In the genomic region with DNA sequence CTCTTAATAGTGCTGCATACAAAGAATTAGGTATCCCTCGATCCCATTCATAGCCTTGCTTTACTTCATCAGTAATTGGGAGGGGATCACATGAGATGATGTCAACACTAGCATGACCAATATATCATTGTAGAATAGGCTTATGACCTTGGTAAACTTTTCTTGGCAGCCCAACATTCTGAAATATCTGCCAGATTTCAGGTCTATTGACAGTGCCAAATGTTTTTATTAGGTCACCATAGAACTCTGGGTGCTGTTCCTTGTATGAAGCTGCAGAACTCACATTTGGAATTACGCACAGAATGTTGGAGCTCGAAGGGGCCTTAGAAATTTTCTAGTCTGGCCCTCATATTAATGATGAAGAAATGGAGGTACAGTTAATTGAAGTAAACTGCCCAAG, we compare ENCODE assay signal across 19 cellular contexts.
DNase-seq lines count a peak whose midpoint lies in the region; ATAC-seq and TF ChIP-seq lines count a peak whose summit lies in the region.
"Had no signal": no experiment of that assay in that cellular context is flagged by ENCODE, and none has a peak within 500 bp of the region (broad histone marks: within the 10 kb centered on the region; RNA-seq: fewer than 3 reads in every experiment).

No MANE protein-coding gene starts in this region.

- H3K27me3 ChIP-seq in right atrium auricular region (no peaks in the 10 kb centered on the region), vagina (no peaks in the 10 kb centered on the region), lower lobe of right lung (ENCODE audit: low read depth) (no peaks in the 10 kb centered on the region)

- H3K4me3 ChIP-seq in right atrium auricular region (no peak overlapping the region), fibroblast of mammary gland (ENCODE audit: control insufficient read depth, low read depth, low read length) (no peak overlapping the region), vagina (no peak overlapping the region), lower lobe of right lung (no peak overlapping the region)
- H3K4me3 ChIP-seq: A549, HAP-1 had no signal

- DNase-seq in Right ventricle myocardium superior (no peak), right atrium auricular region (ENCODE audit: low spot score) (no peak), fibroblast of mammary gland (ENCODE audit: low read depth) (peak; percentile 2), vagina (ENCODE audit: extremely low spot score in 2 of 2) (no peak), lower lobe of right lung (no peak), GM19238 (ENCODE audit: insufficient read length, low spot score) (no peak)
- DNase-seq in NK-92 treated with Interleukin-12 subunit alpha and Interleukin-12 subunit beta, amount 100 ng/mL, for 24 hours (lab: John Stamatoyannopoulos, UW): no peak
- DNase-seq: 8988T; C1 segment of cervical spinal cord; Calu3; CD4-positive, alpha-beta memory T cell; COR-L47; DMS53; DMS79 treated with DMSO at 0.1 percent for 48 hours; GF-D8; GOT3; HFFc6 had no signal

- TF ChIP-seq POLR2A in vagina (IDR thresholded peaks at IDR 0.05): no peak

- H3K4me1 ChIP-seq in right atrium auricular region (no peaks in the 10 kb centered on the region), vagina (no peaks in the 10 kb centered on the region), lower lobe of right lung (no peaks in the 10 kb centered on the region)
- H3K4me1 ChIP-seq: A549, HAP-1 had no signal

- H3K36me3 ChIP-seq in right atrium auricular region: no peaks in the 10 kb centered on the region
- H3K36me3 ChIP-seq in vagina: no peaks in the 10 kb centered on the region
- no peaks in the 10 kb centered on the region for H3K36me3 ChIP-seq in lower lobe of right lung
- H3K36me3 ChIP-seq: HAP-1 had no signal

- no peak for TF ChIP-seq CTCF in right atrium auricular region (IDR thresholded peaks at IDR 0.05)
- no peak for TF ChIP-seq CTCF in fibroblast of mammary gland (conservative IDR thresholded peaks at IDR 0.05; ENCODE audit: control insufficient read depth, insufficient read depth, low read depth, low read length)
- no peak for TF ChIP-seq CTCF in vagina (IDR thresholded peaks at IDR 0.05)
- TF ChIP-seq CTCF in lower lobe of right lung (IDR thresholded peaks at IDR 0.05): no peak

- ATAC-seq in Right ventricle myocardium superior (ENCODE audit: poor library complexity) (peak; percentile 22), lower lobe of right lung (no peak)
- ATAC-seq: A549 had no signal

- H3K27ac ChIP-seq in right atrium auricular region: no peak overlapping the region
- H3K27ac ChIP-seq in vagina: peak overlapping the region; percentile 15
- H3K27ac ChIP-seq in lower lobe of right lung: no peak overlapping the region
- H3K27ac ChIP-seq: A549 had no signal

- H3K9me3 ChIP-seq in right atrium auricular region (peaks cover 0 to 12% of the 10 kb centered on the region in 2 donors), vagina (no peaks in the 10 kb centered on the region), lower lobe of right lung (peaks cover 22% of the 10 kb centered on the region)
- H3K9me3 ChIP-seq: A549, HAP-1 had no signal

- intact Hi-C loops in Right ventricle myocardium superior (cut with DNase I): no loop called here
- intact Hi-C loops in vagina (cut with DNase I): no loop called here
- intact Hi-C loops in lower lobe of right lung (cut with DNase I): no loop called here
